ENCODE assay signal across 9 cellular contexts in the genomic region with DNA sequence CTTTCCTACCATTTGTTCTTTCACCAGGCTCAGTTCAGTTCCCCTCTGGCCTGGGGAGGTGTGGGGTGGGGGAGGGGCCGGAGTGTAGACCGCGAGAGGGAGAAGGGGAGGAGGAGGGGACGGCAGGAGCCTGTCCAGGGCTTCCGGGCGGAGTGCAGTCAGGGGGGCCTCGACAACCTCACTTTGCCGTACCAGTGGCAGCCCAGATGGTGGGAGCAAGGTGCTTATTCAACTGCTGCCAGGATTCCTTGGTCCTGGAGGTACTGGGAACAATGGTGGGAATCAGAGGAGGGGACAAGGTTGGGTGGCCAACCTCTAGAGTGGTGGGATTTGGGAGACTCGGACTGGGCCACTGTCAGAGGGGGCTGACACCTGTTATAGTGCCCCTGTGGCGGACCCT. TPM values are rescaled to one million over a fixed set of nuclear protein-coding genes. Genes with fewer than 3 reads are reported as not detected.
DNase-seq lines count a peak whose midpoint lies in the region; ATAC-seq and TF ChIP-seq lines count a peak whose summit lies in the region.
"Had no signal": no experiment of that assay in that cellular context is flagged by ENCODE, and none has a peak within 500 bp of the region (broad histone marks: within the 10 kb centered on the region; RNA-seq: fewer than 3 reads in every experiment).

No MANE protein-coding gene starts in this region.

- H3K27ac ChIP-seq in CD4-positive, CD25-positive, alpha-beta regulatory T cell (ENCODE audit: insufficient read depth, low read length, poor library complexity, severe bottlenecking): no peak overlapping the region
- no peak overlapping the region for H3K27ac ChIP-seq in neural progenitor cell

- no peaks in the 10 kb centered on the region for H3K9me3 Mint-ChIP-seq in CD4-positive, CD25-positive, alpha-beta regulatory T cell
- H3K9me3 Mint-ChIP-seq in neural progenitor cell: no peaks in the 10 kb centered on the region

- H3K36me3 Mint-ChIP-seq in CD4-positive, CD25-positive, alpha-beta regulatory T cell: no peaks in the 10 kb centered on the region
- no peaks in the 10 kb centered on the region for H3K36me3 Mint-ChIP-seq in neural progenitor cell

- peaks cover 17% of the 10 kb centered on the region for H3K4me1 ChIP-seq in CD4-positive, CD25-positive, alpha-beta regulatory T cell (ENCODE audit: control insufficient read depth, insufficient read depth, low read length, poor library complexity, severe bottlenecking)
- H3K4me1 ChIP-seq in NT2/D1 (ENCODE audit: insufficient read depth, insufficient read length): peaks cover 6% of the 10 kb centered on the region
- H3K4me1 ChIP-seq in endocrine pancreas (ENCODE audit: control insufficient read depth, insufficient read depth, low read length): no peaks in the 10 kb centered on the region
- peaks cover 18% of the 10 kb centered on the region for H3K4me1 ChIP-seq in neural progenitor cell

- peak overlapping the region; percentile 18 for H3K4me3 ChIP-seq in CD4-positive, CD25-positive, alpha-beta regulatory T cell (ENCODE audit: low read depth, low read length)
- H3K4me3 ChIP-seq in NT2/D1 (ENCODE audit: insufficient read length, low read depth) (peak overlapping the region; percentile 58), endocrine pancreas (ENCODE audit: control insufficient read depth, insufficient read depth, low read length) (peak overlapping the region; percentile 24), neural progenitor cell (peak overlapping the region; percentile 79)

- peak overlapping the region in 2 of 3 donors; percentile 47 to 71 for H3K27ac Mint-ChIP-seq in CD4-positive, CD25-positive, alpha-beta regulatory T cell
- H3K27ac Mint-ChIP-seq in neural progenitor cell: peak overlapping the region; percentile 42

- no peaks in the 10 kb centered on the region for H3K79me2 ChIP-seq in neural progenitor cell (ENCODE audit: low read depth)

- no peak overlapping the region for H2AFZ ChIP-seq in neural progenitor cell (replicated peaks)

- no peak for ATAC-seq in CD4-positive, CD25-positive, alpha-beta regulatory T cell (ENCODE audit: low read depth in 2 of 2)
- ATAC-seq in GM19324 (IDR thresholded peaks at IDR 0.05; ENCODE audit: low FRiP score, unreplicated experiment) (no peak), HG02798 (IDR thresholded peaks at IDR 0.05; ENCODE audit: poor library complexity, unreplicated experiment) (no peak)

- no peaks in the 10 kb centered on the region for H3F3A ChIP-seq in neural progenitor cell (ENCODE audit: low read depth)

- peaks cover 66% of the 10 kb centered on the region for H3K27me3 Mint-ChIP-seq in CD4-positive, CD25-positive, alpha-beta regulatory T cell
- H3K27me3 Mint-ChIP-seq in neural progenitor cell (ENCODE audit: insufficient read depth, low read depth): peaks cover 5% of the 10 kb centered on the region

- H3K4me2 ChIP-seq in neural progenitor cell: peak overlapping the region; percentile 96

- no peaks in the 10 kb centered on the region for H3K36me3 ChIP-seq in CD4-positive, CD25-positive, alpha-beta regulatory T cell (ENCODE audit: control insufficient read depth, insufficient read depth, low read length)
- H3K36me3 ChIP-seq in NT2/D1 (ENCODE audit: insufficient read depth, insufficient read length, low read length) (no peaks in the 10 kb centered on the region), endocrine pancreas (ENCODE audit: control insufficient read depth, insufficient read depth, low read length) (no peaks in the 10 kb centered on the region), neural progenitor cell (no peaks in the 10 kb centered on the region)

- peak overlapping the region in 3 of 4 donors; percentile 73 to 88 (median 74) for H3K4me3 Mint-ChIP-seq in CD4-positive, CD25-positive, alpha-beta regulatory T cell
- H3K4me3 Mint-ChIP-seq in neural progenitor cell: peak overlapping the region; percentile 86

- H3K9me3 ChIP-seq in CD4-positive, CD25-positive, alpha-beta regulatory T cell (ENCODE audit: control insufficient read depth in 2 of 2, low read length in 2 of 2): no peaks in the 10 kb centered on the region
- no peaks in the 10 kb centered on the region for H3K9me3 ChIP-seq in NT2/D1 (ENCODE audit: insufficient read depth, low read length)
- H3K9me3 ChIP-seq in endocrine pancreas (ENCODE audit: control insufficient read depth, low read length): no peaks in the 10 kb centered on the region
- H3K9me3 ChIP-seq in neural progenitor cell (ENCODE audit: low read depth): no peaks in the 10 kb centered on the region

- DNase-seq in CD4-positive, CD25-positive, alpha-beta regulatory T cell: no peak
- DNase-seq in NT2/D1 (ENCODE audit: low read depth, low spot score): no peak
- DNase-seq in neural progenitor cell (ENCODE audit: low spot score): peak; percentile 15
- DNase-seq in stimulated activated CD4-positive, alpha-beta T cell treated with anti-CD3 and anti-CD28 coated beads, Interleukin-4, amount 100 ng/mL, for 1 hour: no peak
- no peak for DNase-seq in hypothalamus (lab: John Stamatoyannopoulos, UW)
- DNase-seq: hippocampal formation had no signal

- H3K9ac ChIP-seq in NT2/D1 (ENCODE audit: insufficient read length, low read depth) (peak overlapping the region; percentile 82), endocrine pancreas (ENCODE audit: control insufficient read depth, insufficient read depth, low read length) (peak overlapping the region; percentile 79), neural progenitor cell (no peak overlapping the region)

- TF ChIP-seq CTCF in neural progenitor cell (IDR thresholded peaks at IDR 0.05): no peak

- H3K27me3 ChIP-seq in CD4-positive, CD25-positive, alpha-beta regulatory T cell (ENCODE audit: control insufficient read depth, insufficient read depth, low read length): peaks cover 6% of the 10 kb centered on the region
- H3K27me3 ChIP-seq in NT2/D1 (ENCODE audit: insufficient read depth, insufficient read length) (no peaks in the 10 kb centered on the region), endocrine pancreas (ENCODE audit: control insufficient read depth, insufficient read depth, low read length) (no peaks in the 10 kb centered on the region), neural progenitor cell (no peaks in the 10 kb centered on the region)

- H4K20me1 ChIP-seq in neural progenitor cell (ENCODE audit: low read depth): no peaks in the 10 kb centered on the region

- H3K4me1 Mint-ChIP-seq in CD4-positive, CD25-positive, alpha-beta regulatory T cell: peaks cover 4 to 18% (median 10%) of the 10 kb centered on the region in 4 donors
- peaks cover 17% of the 10 kb centered on the region for H3K4me1 Mint-ChIP-seq in neural progenitor cell

RNA-seq across cellular contexts. Expression of gene BACE1, which starts 1.2 kb away (rescaled TPM):
- total RNA-seq in CD4-positive, CD25-positive, alpha-beta regulatory T cell: 6.9 TPM
- 1 to 10 TPM; 1.1 to 2.0 (median 1.4) TPM for polyA plus RNA-seq in CD4-positive, CD25-positive, alpha-beta regulatory T cell
- 8.2 and 16.3 TPM in 2 replicates for total RNA-seq in neural progenitor cell (ENCODE audit: low replicate concordance)

RNA-seq across cellular contexts. Expression of gene CEP164, which starts 12.8 kb away (rescaled TPM):
- total RNA-seq in CD4-positive, CD25-positive, alpha-beta regulatory T cell: 73.4 TPM
- 10 to 100 TPM; 19.7 to 30.9 (median 20.6) TPM for polyA plus RNA-seq in CD4-positive, CD25-positive, alpha-beta regulatory T cell
- 24.2 and 26.0 TPM in 2 replicates for total RNA-seq in neural progenitor cell (ENCODE audit: low replicate concordance)

RNA-seq across cellular contexts. Expression of gene BACE1-AS, which starts 23.7 kb away (rescaled TPM):
- 7.2 TPM for total RNA-seq in CD4-positive, CD25-positive, alpha-beta regulatory T cell
- polyA plus RNA-seq in CD4-positive, CD25-positive, alpha-beta regulatory T cell: 1 to 10 TPM; 1.2 to 2.8 (median 1.9) TPM
- total RNA-seq in neural progenitor cell (ENCODE audit: low replicate concordance): 7.6 and 10.3 TPM in 2 replicates

Comparison
In these comparisons a context has a peak if more than half of its experiments do, and no peak if none do; other contexts are left out.
1. H3K4me3 ChIP-seq: peak in every context shown above with its lines; median percentile 79 in neural progenitor cell; 58 in NT2/D1; 24 in endocrine pancreas; 18 in CD4-positive, CD25-positive, alpha-beta regulatory T cell.